In the genomic region with DNA sequence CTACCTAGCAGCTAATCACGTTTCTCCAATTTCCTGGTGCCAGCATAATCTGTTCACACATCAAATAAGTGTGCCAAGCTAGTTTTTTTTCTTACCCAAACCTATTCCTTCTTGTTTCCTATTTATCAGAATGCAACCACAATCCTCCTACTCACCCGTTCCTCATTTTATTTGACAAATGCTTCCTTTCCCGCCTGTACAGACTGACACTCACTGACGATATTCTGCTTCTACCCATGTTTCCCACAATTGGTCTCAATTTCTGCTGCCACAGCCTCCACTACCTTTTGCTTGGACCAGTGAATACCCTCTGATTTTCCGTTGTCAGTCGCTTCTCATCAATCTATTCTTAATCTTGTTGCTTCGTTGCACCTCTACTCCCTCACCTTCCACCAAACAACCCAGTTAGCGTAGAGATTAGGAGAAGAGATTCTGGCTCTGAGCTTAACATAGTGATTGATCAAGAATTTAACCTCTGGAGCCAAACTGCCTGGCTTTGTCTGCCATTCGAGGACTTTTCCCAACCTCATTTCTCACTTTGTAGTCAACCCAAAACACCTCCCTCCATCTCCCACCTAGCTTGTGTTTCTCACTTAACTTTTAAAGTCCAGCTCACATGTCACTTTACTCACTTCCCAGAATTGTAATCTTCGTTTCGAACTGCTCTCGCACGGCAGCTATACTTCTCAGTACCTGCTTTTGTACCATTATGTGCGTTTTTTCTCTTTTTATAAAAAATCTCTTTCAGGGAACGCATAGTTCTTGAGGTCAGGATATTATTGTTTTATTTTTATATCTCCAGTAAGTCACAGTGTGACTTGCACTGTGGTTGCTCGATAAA, we compare ENCODE assay signal across 8 cellular contexts. TPM values are rescaled to one million over a fixed set of nuclear protein-coding genes. Genes with fewer than 3 reads are reported as not detected.
DNase-seq lines count a peak whose midpoint lies in the region; ATAC-seq and TF ChIP-seq lines count a peak whose summit lies in the region.

No MANE protein-coding gene starts in this region.

- no peaks in the 10 kb centered on the region for H3K27me3 ChIP-seq in Peyer's patch
- H3K27me3 ChIP-seq in duodenal mucosa (ENCODE audit: control insufficient read depth in 1 of 2, insufficient read depth in 2 of 2, low read length in 2 of 2), result peaks cover 8 to 9% of the 10 kb centered on the region in 2 donors

- DNase-seq in DMS114 treated with DMSO at 0.1 percent for 48 hours (lab: John Stamatoyannopoulos, UW; ENCODE audit: unreplicated experiment), result peak; percentile 30
- DNase-seq in Peyer's patch, result no peak
- DNase-seq in naive thymus-derived CD8-positive, alpha-beta T cell, result peak in 3 of 10 donors; percentile 16 to 26 (median 19)
- no peak for DNase-seq in stimulated activated CD4-positive, alpha-beta T cell treated with anti-CD3 and anti-CD28 coated beads, Interleukin-4, amount 100 ng/mL, for 1 hour
- DNase-seq in mucosa of gallbladder (ENCODE audit: low spot score), result no peak

- POLR2A ChIA-PET in naive thymus-derived CD8-positive, alpha-beta T cell (lab: Charles Lee), result interaction anchor here (0.9 to 1.5 kb wide), 3 partner anchors 17 to 449 kb away, joined by 3 read pairs; a partner anchor contains a TSS

- peak overlapping the region in 1 of 2 donors; percentile 43 for H3K9ac ChIP-seq in duodenal mucosa (ENCODE audit: low read depth in 1 of 2, low read length in 2 of 2)

- peak; percentile 12 for ATAC-seq in GM19023 (IDR thresholded peaks at IDR 0.05; ENCODE audit: unreplicated experiment)
- ATAC-seq in HG03108 (IDR thresholded peaks at IDR 0.05; ENCODE audit: unreplicated experiment), result peak; percentile 29
- peak; percentile 7 to 12 for ATAC-seq in naive thymus-derived CD8-positive, alpha-beta T cell

- H3K9me3 ChIP-seq in Peyer's patch (no peaks in the 10 kb centered on the region), duodenal mucosa (ENCODE audit: control insufficient read depth in 1 of 2, low read length in 2 of 2) (no peaks in the 10 kb centered on the region)

- peaks cover 20 to 25% (median 22%) of the 10 kb centered on the region in 5 donors for H3K27me3 Mint-ChIP-seq in naive thymus-derived CD8-positive, alpha-beta T cell

- no peaks in the 10 kb centered on the region for H3K36me3 ChIP-seq in Peyer's patch
- no peaks in the 10 kb centered on the region for H3K36me3 ChIP-seq in duodenal mucosa (ENCODE audit: control insufficient read depth in 1 of 2, insufficient read depth in 2 of 2, low read length in 2 of 2)

- H3K4me1 Mint-ChIP-seq in naive thymus-derived CD8-positive, alpha-beta T cell, result peaks cover 11 to 31% (median 26%) of the 10 kb centered on the region in 4 donors

- TF ChIP-seq POLR2A in Peyer's patch (IDR thresholded peaks at IDR 0.05), result no peak

- H3K27ac ChIP-seq in Peyer's patch (peak overlapping the region in 1 of 4 donors; percentile 82), duodenal mucosa (ENCODE audit: low read depth, low read length) (no peak overlapping the region)

- H3K4me3 ChIP-seq in Peyer's patch, result peak overlapping the region; percentile 77 to 97 (median 82)
- peak overlapping the region; percentile 71 to 90 for H3K4me3 ChIP-seq in duodenal mucosa (ENCODE audit: low read depth in 1 of 2, low read length in 2 of 2)

- no peak for TF ChIP-seq CTCF in Peyer's patch (IDR thresholded peaks at IDR 0.05)

- no peaks in the 10 kb centered on the region for H3K9me3 Mint-ChIP-seq in naive thymus-derived CD8-positive, alpha-beta T cell

- H3K36me3 Mint-ChIP-seq in naive thymus-derived CD8-positive, alpha-beta T cell, result no peaks in the 10 kb centered on the region

- peak overlapping the region; percentile 72 to 94 (median 87) for H3K4me3 Mint-ChIP-seq in naive thymus-derived CD8-positive, alpha-beta T cell

- peaks cover 0 to 9% (median 4%) of the 10 kb centered on the region in 4 donors for H3K4me1 ChIP-seq in Peyer's patch
- H3K4me1 ChIP-seq in duodenal mucosa (ENCODE audit: control insufficient read depth in 1 of 2, insufficient read depth in 2 of 2, low read length in 2 of 2), result peaks cover 4 to 13% of the 10 kb centered on the region in 2 donors

- peak overlapping the region; percentile 5 to 92 (median 74) for H3K27ac Mint-ChIP-seq in naive thymus-derived CD8-positive, alpha-beta T cell

RNA-seq across cellular contexts. Expression of a gene that starts 0.7 kb away (rescaled TPM):
- total RNA-seq in Peyer's patch, result 10 to 100 TPM in 3 of 4 donors, 1 to 10 TPM in 1; 9.9 to 18.0 (median 12.5) TPM
- total RNA-seq in naive thymus-derived CD8-positive, alpha-beta T cell, result 10 to 100 TPM; 13.9 to 15.0 TPM
- 10 to 100 TPM; 21.8 to 24.0 (median 22.4) TPM for polyA plus RNA-seq in naive thymus-derived CD8-positive, alpha-beta T cell
- 12.6 TPM for total RNA-seq in mucosa of gallbladder

RNA-seq across cellular contexts. Expression of a gene that starts 31.4 kb away (rescaled TPM):
- not detected for total RNA-seq in Peyer's patch
- total RNA-seq in naive thymus-derived CD8-positive, alpha-beta T cell, result not detected
- polyA plus RNA-seq in naive thymus-derived CD8-positive, alpha-beta T cell, result under 1 TPM in 1 of 3 donors, not detected in 2; 0.62 TPM
- 0.58 TPM for total RNA-seq in mucosa of gallbladder
